Comparison of ENCODE assay signal across 9 cellular contexts in genomic region chr10:14009315-14010082, GRCh38.
DNase-seq lines count a peak whose midpoint lies in the region; ATAC-seq and TF ChIP-seq lines count a peak whose summit lies in the region.
"Had no signal": no experiment of that assay in that cellular context is flagged by ENCODE, and none has a peak within 500 bp of the region (broad histone marks: within the 10 kb centered on the region; RNA-seq: fewer than 3 reads in every experiment).

No MANE protein-coding gene starts in this region.

- peak overlapping the region; percentile 95 for H3K27ac Mint-ChIP-seq in neural crest cell (ENCODE audit: unreplicated experiment)

- H3K9me3 Mint-ChIP-seq in neural crest cell = no peaks in the 10 kb centered on the region

- no peak for TF ChIP-seq CTCF in cardiac fibroblast (IDR thresholded peaks at IDR 0.05; ENCODE audit: low read depth, low read length)
- no peak for TF ChIP-seq CTCF in neural crest cell (conservative IDR thresholded peaks at IDR 0.05)

- H3K4me1 Mint-ChIP-seq in neural crest cell = peaks cover 65% of the 10 kb centered on the region

- H3K4me3 Mint-ChIP-seq in neural crest cell = peak overlapping the region; percentile 77

- H3K36me3 Mint-ChIP-seq in neural crest cell (ENCODE audit: low read depth) = no peaks in the 10 kb centered on the region

- in situ Hi-C loops in G401 (cut with HindIII; ENCODE audit: low sequenced_read_pairs) = no loop called here

- DNase-seq in AG08395 (ENCODE audit: low spot score) (peak; percentile 45), H4 (ENCODE audit: low spot score) (peak; percentile 58), cardiac fibroblast (ENCODE audit: low read depth in 2 of 2) (peak; percentile 49 to 80), neural crest cell (ENCODE audit: low read depth, low spot score) (peak; percentile 13), superior temporal gyrus (ENCODE audit: extremely low spot score) (peak; percentile 35), G401 (ENCODE audit: low spot score) (no peak)
- peak in 3 of 4 experiments; percentile 3 to 20 (median 17) for DNase-seq in activated CD4-positive, CD25-positive, alpha-beta regulatory T cell (lab: John Stamatoyannopoulos, UW)

- no peaks in the 10 kb centered on the region for H3K27me3 Mint-ChIP-seq in neural crest cell (ENCODE audit: low read depth)

- H3K4me3 ChIP-seq in cardiac fibroblast (replicated peaks in 1 of 2; ENCODE audit: low read depth in 2 of 2, low read length in 2 of 2) = peak overlapping the region; percentile 28 to 56

- ATAC-seq in GM21723 (IDR thresholded peaks at IDR 0.05; ENCODE audit: unreplicated experiment) = no peak
- ATAC-seq: left colon had no signal
